ENCODE assay signal across 23 cellular contexts in the genomic region with DNA sequence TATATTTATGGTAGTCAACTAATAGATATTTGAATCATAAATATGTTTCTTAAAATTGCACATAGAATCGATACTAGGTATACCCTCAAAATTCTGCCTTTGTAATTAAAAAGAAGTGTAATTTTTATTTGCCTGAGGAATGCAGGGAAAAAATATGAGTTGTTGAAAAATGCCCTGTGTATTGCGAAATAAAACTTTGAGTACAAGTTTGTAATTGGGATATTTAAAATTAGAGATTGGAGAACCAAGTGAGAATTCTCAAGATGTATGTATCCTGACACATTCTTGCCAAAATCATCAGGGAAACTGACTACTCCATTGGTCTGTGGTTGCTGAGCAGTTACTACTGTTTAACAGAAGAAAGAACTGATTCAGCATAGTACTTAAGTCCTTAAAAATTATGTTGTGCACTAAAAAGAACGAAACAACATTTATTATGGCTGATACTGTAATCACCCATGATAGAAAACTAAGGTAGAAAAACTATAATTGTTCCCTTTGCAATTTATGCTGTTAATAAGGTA. TPM values are rescaled to one million over a fixed set of nuclear protein-coding genes. Genes with fewer than 3 reads are reported as not detected.
A peak's percentile ranks its signal among the peaks of the same experiment; 100 is the strongest.
DNase-seq lines count a peak whose midpoint lies in the region; ATAC-seq lines count a peak whose summit lies in the region.
"Had no signal": no experiment of that assay in that cellular context is flagged by ENCODE, and none has a peak within 500 bp of the region (broad histone marks: within the 10 kb centered on the region; RNA-seq: fewer than 3 reads in every experiment).

No MANE protein-coding gene starts in this region.

- no peak overlapping the region for H3K4me3 ChIP-seq in adipocyte (ENCODE audit: low read length)
- H3K4me3 ChIP-seq: GM23248, MG63 had no signal

- H3K27ac Mint-ChIP-seq in T-helper 2 cell treated with Interferon-gamma antibody and Interleukin-4, amounts not matched to agents 5 μg/mL and 100 μg/mL, for 36 hours = peak overlapping the region; percentile 31
- peak overlapping the region; percentile 54 for H3K27ac Mint-ChIP-seq in activated naive CD8-positive, alpha-beta T cell
- no peak overlapping the region for H3K27ac Mint-ChIP-seq in activated naive CD8-positive, alpha-beta T cell treated with anti-CD3 and anti-CD28 coated beads for 36 hours

- no peak overlapping the region for H3K4me3 Mint-ChIP-seq in T-helper 2 cell treated with Interferon-gamma antibody and Interleukin-4, amounts not matched to agents 5 μg/mL and 100 μg/mL, for 36 hours
- no peak overlapping the region for H3K4me3 Mint-ChIP-seq in activated naive CD8-positive, alpha-beta T cell
- no peak overlapping the region for H3K4me3 Mint-ChIP-seq in activated naive CD8-positive, alpha-beta T cell treated with anti-CD3 and anti-CD28 coated beads for 36 hours

- H3K27me3 ChIP-seq in adipocyte (replicated peaks; ENCODE audit: control insufficient read depth, insufficient read depth, low read length) = no peaks in the 10 kb centered on the region
- H3K27me3 ChIP-seq: MG63 had no signal

- no peak for ATAC-seq in GM21723 (IDR thresholded peaks at IDR 0.05; ENCODE audit: unreplicated experiment)
- no peak for ATAC-seq in HG02571 (IDR thresholded peaks at IDR 0.05; ENCODE audit: unreplicated experiment)
- ATAC-seq: PC-3 had no signal

- no peak for DNase-seq in T-helper 2 cell treated with Interferon-gamma antibody and Interleukin-4, amounts not matched to agents 5 μg/mL and 100 μg/mL, for 36 hours (ENCODE audit: low spot score)
- DNase-seq in T-helper 2 cell = no peak
- no peak for DNase-seq in activated naive CD8-positive, alpha-beta T cell treated with anti-CD3 and anti-CD28 coated beads for 36 hours
- peak; percentile 1 for DNase-seq in adipocyte (ENCODE audit: low read depth)
- DNase-seq in effector CD4-positive, alpha-beta T cell = no peak
- DNase-seq: 8988T; DMS153; DND-41; GM23248; H7; KG1; MG63; NCI-H1105 treated with DMSO at 0.1 percent for 48 hours; NCI-H146; NCI-H2029; NCI-H446; NCI-H524 treated with DMSO at 0.1 percent for 48 hours; NCI-H774; NK-92 treated with Interleukin-12 subunit alpha and Interleukin-12 subunit beta, amount 100 ng/mL, for 24 hours; PC-3 had no signal

- no peaks in the 10 kb centered on the region for H3K9me3 ChIP-seq in adipocyte (ENCODE audit: control insufficient read depth, low read length)
- H3K9me3 ChIP-seq: MG63 had no signal

- no peaks in the 10 kb centered on the region for H3K36me3 ChIP-seq in adipocyte (ENCODE audit: control insufficient read depth, insufficient read depth, low read length, severe bottlenecking)
- H3K36me3 ChIP-seq: MG63 had no signal

- H3K4me1 ChIP-seq in adipocyte (ENCODE audit: control insufficient read depth, insufficient read depth, low read length) = no peaks in the 10 kb centered on the region

- peaks cover 74% of the 10 kb centered on the region for H3K36me3 Mint-ChIP-seq in T-helper 2 cell treated with Interferon-gamma antibody and Interleukin-4, amounts not matched to agents 5 μg/mL and 100 μg/mL, for 36 hours (ENCODE audit: low read depth)
- H3K36me3 Mint-ChIP-seq in activated naive CD8-positive, alpha-beta T cell = peaks cover 27% of the 10 kb centered on the region
- peaks cover 56% of the 10 kb centered on the region for H3K36me3 Mint-ChIP-seq in activated naive CD8-positive, alpha-beta T cell treated with anti-CD3 and anti-CD28 coated beads for 36 hours

- no peak overlapping the region for H3K9ac ChIP-seq in adipocyte (ENCODE audit: low read length)
- H3K9ac ChIP-seq: GM23248 had no signal

- H3K9me3 Mint-ChIP-seq in T-helper 2 cell treated with Interferon-gamma antibody and Interleukin-4, amounts not matched to agents 5 μg/mL and 100 μg/mL, for 36 hours = peaks cover 12% of the 10 kb centered on the region
- no peaks in the 10 kb centered on the region for H3K9me3 Mint-ChIP-seq in activated naive CD8-positive, alpha-beta T cell (ENCODE audit: low read depth)
- H3K9me3 Mint-ChIP-seq in activated naive CD8-positive, alpha-beta T cell treated with anti-CD3 and anti-CD28 coated beads for 36 hours = peaks cover 5% of the 10 kb centered on the region

- H3K4me1 Mint-ChIP-seq in T-helper 2 cell treated with Interferon-gamma antibody and Interleukin-4, amounts not matched to agents 5 μg/mL and 100 μg/mL, for 36 hours (ENCODE audit: low read depth) = peaks cover 50% of the 10 kb centered on the region
- peaks cover 45% of the 10 kb centered on the region for H3K4me1 Mint-ChIP-seq in activated naive CD8-positive, alpha-beta T cell (ENCODE audit: low read depth)
- H3K4me1 Mint-ChIP-seq in activated naive CD8-positive, alpha-beta T cell treated with anti-CD3 and anti-CD28 coated beads for 36 hours = peaks cover 23% of the 10 kb centered on the region

- no peaks in the 10 kb centered on the region for H3K27me3 Mint-ChIP-seq in T-helper 2 cell treated with Interferon-gamma antibody and Interleukin-4, amounts not matched to agents 5 μg/mL and 100 μg/mL, for 36 hours (ENCODE audit: low read depth)
- no peaks in the 10 kb centered on the region for H3K27me3 Mint-ChIP-seq in activated naive CD8-positive, alpha-beta T cell
- no peaks in the 10 kb centered on the region for H3K27me3 Mint-ChIP-seq in activated naive CD8-positive, alpha-beta T cell treated with anti-CD3 and anti-CD28 coated beads for 36 hours

RNA-seq across cellular contexts. Expression of a gene that starts 36.0 kb away (rescaled TPM):
- 10 to 100 TPM; 14.6 to 17.3 TPM for total RNA-seq in activated naive CD8-positive, alpha-beta T cell treated with anti-CD3 and anti-CD28 coated beads for 36 hours
